1 cellular context compared by ENCODE assay signal in the genomic region with DNA sequence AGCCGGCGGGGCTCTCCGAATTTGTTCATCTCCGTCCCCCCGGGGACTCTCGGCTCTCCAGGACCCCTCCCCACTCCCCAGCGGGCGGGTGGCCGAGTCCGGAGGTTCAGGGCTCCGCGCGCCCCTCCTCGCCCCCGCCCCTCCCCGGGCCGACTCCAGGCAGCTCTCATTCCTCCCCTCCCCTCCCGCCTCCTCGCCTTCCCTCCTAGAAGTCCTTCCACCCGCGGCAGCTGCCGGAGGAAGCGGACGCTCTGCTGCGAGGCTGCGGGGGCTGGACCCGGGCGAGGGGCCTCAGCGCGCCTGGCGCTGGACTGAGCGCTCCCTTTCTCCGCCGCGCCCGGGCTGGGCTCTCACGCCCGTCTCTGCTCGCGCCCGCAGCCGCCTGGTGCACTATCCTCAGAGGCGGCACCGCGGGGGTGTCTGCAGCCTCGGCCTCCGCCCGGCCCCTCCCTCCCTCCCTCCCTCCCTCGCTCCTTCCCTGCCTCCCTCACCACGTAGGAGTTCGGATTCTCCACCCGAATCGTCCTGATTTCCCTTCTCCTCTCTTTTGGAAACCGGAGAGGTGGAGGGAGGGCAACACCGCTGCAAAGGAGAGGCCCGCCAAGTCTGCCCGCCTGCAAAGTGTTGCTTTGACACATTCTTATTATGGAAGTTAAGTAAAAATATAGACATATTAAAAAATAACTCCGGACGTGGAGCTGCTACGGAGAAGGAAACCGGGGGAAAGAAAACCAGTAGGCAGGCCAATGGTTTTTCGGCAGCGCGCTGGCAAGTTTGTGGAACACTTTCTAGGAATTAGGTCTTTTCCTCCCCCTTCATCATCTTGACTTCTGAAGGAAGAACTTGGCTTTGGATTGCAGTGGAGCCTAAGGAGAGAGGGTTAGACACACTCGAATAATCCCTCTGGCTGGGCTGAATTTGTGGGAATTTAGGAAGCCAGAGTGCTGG.
TF ChIP-seq lines count a peak whose summit lies in the region.

A gene with protein sequence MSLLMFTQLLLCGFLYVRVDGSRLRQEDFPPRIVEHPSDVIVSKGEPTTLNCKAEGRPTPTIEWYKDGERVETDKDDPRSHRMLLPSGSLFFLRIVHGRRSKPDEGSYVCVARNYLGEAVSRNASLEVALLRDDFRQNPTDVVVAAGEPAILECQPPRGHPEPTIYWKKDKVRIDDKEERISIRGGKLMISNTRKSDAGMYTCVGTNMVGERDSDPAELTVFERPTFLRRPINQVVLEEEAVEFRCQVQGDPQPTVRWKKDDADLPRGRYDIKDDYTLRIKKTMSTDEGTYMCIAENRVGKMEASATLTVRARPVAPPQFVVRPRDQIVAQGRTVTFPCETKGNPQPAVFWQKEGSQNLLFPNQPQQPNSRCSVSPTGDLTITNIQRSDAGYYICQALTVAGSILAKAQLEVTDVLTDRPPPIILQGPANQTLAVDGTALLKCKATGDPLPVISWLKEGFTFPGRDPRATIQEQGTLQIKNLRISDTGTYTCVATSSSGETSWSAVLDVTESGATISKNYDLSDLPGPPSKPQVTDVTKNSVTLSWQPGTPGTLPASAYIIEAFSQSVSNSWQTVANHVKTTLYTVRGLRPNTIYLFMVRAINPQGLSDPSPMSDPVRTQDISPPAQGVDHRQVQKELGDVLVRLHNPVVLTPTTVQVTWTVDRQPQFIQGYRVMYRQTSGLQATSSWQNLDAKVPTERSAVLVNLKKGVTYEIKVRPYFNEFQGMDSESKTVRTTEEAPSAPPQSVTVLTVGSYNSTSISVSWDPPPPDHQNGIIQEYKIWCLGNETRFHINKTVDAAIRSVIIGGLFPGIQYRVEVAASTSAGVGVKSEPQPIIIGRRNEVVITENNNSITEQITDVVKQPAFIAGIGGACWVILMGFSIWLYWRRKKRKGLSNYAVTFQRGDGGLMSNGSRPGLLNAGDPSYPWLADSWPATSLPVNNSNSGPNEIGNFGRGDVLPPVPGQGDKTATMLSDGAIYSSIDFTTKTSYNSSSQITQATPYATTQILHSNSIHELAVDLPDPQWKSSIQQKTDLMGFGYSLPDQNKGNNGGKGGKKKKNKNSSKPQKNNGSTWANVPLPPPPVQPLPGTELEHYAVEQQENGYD (N-terminal part only) (plus strand): TSS at position 494 of the 948 bp plus-strand sequence. CDS start 687 bp downstream, outside the sequence.

TF ChIP-seq in H1, 55 proteins besides CTCF, POLR2A, EP300 and RAD21 (continued from another document):
- TF ChIP-seq KDM4A (IDR thresholded peaks at IDR 0.05; ENCODE audit: low read depth, low read length, severe bottlenecking) = peak; percentile 55
- TF ChIP-seq RBBP5 (IDR thresholded peaks at IDR 0.05; ENCODE audit: borderline replicate concordance, low read depth, low read length) = peak; percentile 80
- TF ChIP-seq TAF1 (IDR thresholded peaks at IDR 0.05; ENCODE audit: low read depth, low read length) = 0 out of 2 replicates have a peak, but pooled peaks have one; percentile 40
- TF ChIP-seq ASH2L (IDR thresholded peaks at IDR 0.05; ENCODE audit: low read length) = peak; percentile 1
- peak; percentile 55; the same call in 1 of the 2 replicates for TF ChIP-seq TBP (IDR thresholded peaks at IDR 0.05; ENCODE audit: low read depth, low read length)
- peak; percentile 39; the same call in 1 of the 2 replicates for TF ChIP-seq PHF8 (conservative IDR thresholded peaks at IDR 0.05; ENCODE audit: low read depth, low read length)
- TF ChIP-seq SRF (IDR thresholded peaks at IDR 0.05; ENCODE audit: low read depth, low read length) = no peak
- TF ChIP-seq HDAC2 (IDR thresholded peaks at IDR 0.05; ENCODE audit: borderline replicate concordance in 1 of 2, low read depth in 2 of 2, low read length in 2 of 2) = 0 out of 4 replicates have a peak, but pooled peaks of 1 of the 2 experiments have one; percentile 63
TF ChIP-seq in H1: peak in this region for 8.
